ENCODE assay signal across 8 cellular contexts in genomic region chr21:38787461-38788274, GRCh38. TPM values are rescaled to one million over a fixed set of nuclear protein-coding genes. Genes with fewer than 3 reads are reported as not detected.
DNase-seq lines count a peak whose midpoint lies in the region; ATAC-seq, FAIRE-seq and TF ChIP-seq lines count a peak whose summit lies in the region.

No MANE protein-coding gene starts in this region.

- 41% methylated on average over 18 of the region's 19 CpGs for WGBS in SK-N-SH (ENCODE audit: low lambda C conversion rate)

- peak in 1 of 2 experiments; percentile 84; a peak in 1 of 4 replicates for TF ChIP-seq EP300 in SK-N-SH (IDR thresholded peaks at IDR 0.05; ENCODE audit: borderline replicate concordance in 1 of 2, low read depth in 1 of 2, low read length in 1 of 2)

- no peaks in the 10 kb centered on the region for H4K20me1 ChIP-seq in SK-N-SH (ENCODE audit: insufficient read depth)

- H3K27me3 ChIP-seq in SK-N-SH (ENCODE audit: insufficient read depth) (no peaks in the 10 kb centered on the region), right atrium auricular region (no peaks in the 10 kb centered on the region)

- H2AFZ ChIP-seq in SK-N-SH (ENCODE audit: low read depth): no peak overlapping the region; the same call in 1 of the 2 replicates

- H3K9me3 ChIP-seq in SK-N-SH (0 out of 2 replicates have a peak, but pooled peaks cover 7% of the 10 kb centered on the region), right atrium auricular region (peaks cover 0 to 7% of the 10 kb centered on the region in 2 donors)

- H3K4me3 ChIP-seq in SK-N-SH (ENCODE audit: low read depth in 2 of 2, low read length in 1 of 2) (no peak overlapping the region), right atrium auricular region (no peak overlapping the region)

- ATAC-seq in HG03520 (IDR thresholded peaks at IDR 0.05; ENCODE audit: unreplicated experiment): peak; percentile 46
- no peak for ATAC-seq in HG02642 (IDR thresholded peaks at IDR 0.05; ENCODE audit: poor library complexity, unreplicated experiment)

- H3K4me1 ChIP-seq in SK-N-SH (ENCODE audit: control insufficient read depth in 1 of 2, insufficient read depth in 2 of 2, low read depth in 1 of 2, low read length in 1 of 2) (peaks cover 7 to 8% of the 10 kb centered on the region in 2 experiments; a peak in 2 of 4 replicates), right atrium auricular region (no peaks in the 10 kb centered on the region)

- H3K27ac ChIP-seq in SK-N-SH (ENCODE audit: low read depth in 2 of 2, low read length in 1 of 2) (no peak overlapping the region), right atrium auricular region (no peak overlapping the region)

- H3F3A ChIP-seq in SK-N-SH (replicated peaks; ENCODE audit: insufficient read depth): no peaks in the 10 kb centered on the region

- TF ChIP-seq RAD21 in SK-N-SH (IDR thresholded peaks at IDR 0.05; ENCODE audit: low read length): no peak

- FAIRE-seq in D721Med (lab: Jason Lieb, UNC): no peak

- H3K79me2 ChIP-seq in SK-N-SH (ENCODE audit: insufficient read depth): no peaks in the 10 kb centered on the region

- TF ChIP-seq CTCF in SK-N-SH (IDR thresholded peaks at IDR 0.05) (no peak), D721Med (IDR thresholded peaks at IDR 0.05; ENCODE audit: insufficient read depth, missing control alignments) (no peak), right atrium auricular region (IDR thresholded peaks at IDR 0.05) (no peak)

- H3K36me3 ChIP-seq in SK-N-SH (replicated peaks in 1 of 2; ENCODE audit: control insufficient read depth in 1 of 2, insufficient read depth in 2 of 2, low read length in 1 of 2): no peaks in the 10 kb centered on the region
- H3K36me3 ChIP-seq in right atrium auricular region: no peaks in the 10 kb centered on the region

- DNase-seq in DMS 273 (lab: John Stamatoyannopoulos, UW; ENCODE audit: unreplicated experiment) (peak; percentile 87), SK-N-SH (no peak), left kidney (ENCODE audit: low read depth, low spot score) (peak; percentile 61), D721Med (ENCODE audit: insufficient read length, low spot score) (no peak), right atrium auricular region (ENCODE audit: low spot score) (no peak)
- DNase-seq in stimulated activated CD4-positive, alpha-beta T cell treated with anti-CD3 and anti-CD28 coated beads, Interleukin-2, amount 100 ng/mL, for 48 hours: no peak

- POLR2A ChIA-PET in SK-N-SH (lab: Yijun Ruan, JAX): no interaction called here

- H3K4me2 ChIP-seq in SK-N-SH: peak overlapping the region; percentile 34; the same call in 1 of the 2 replicates

- CTCF ChIA-PET in SK-N-SH (lab: Yijun Ruan, JAX): interaction anchor here (1.1 to 1.6 kb wide), 2 partner anchors 53 to 351 kb away, joined by 3 to 6 read pairs; no protein-coding TSS in a partner anchor

- H3K9me2 ChIP-seq in SK-N-SH: no peaks in the 10 kb centered on the region

- no peak overlapping the region for H3K9ac ChIP-seq in SK-N-SH

TF ChIP-seq in SK-N-SH, 30 proteins besides CTCF, POLR2A, EP300 and RAD21:
- TF ChIP-seq NFIC (IDR thresholded peaks at IDR 0.05; ENCODE audit: borderline replicate concordance) (peak; percentile 72), PBX3 (IDR thresholded peaks at IDR 0.05) (peak; percentile 61), RXRA (IDR thresholded peaks at IDR 0.05; ENCODE audit: borderline replicate concordance, low read depth) (peak; percentile 87), MEF2A (IDR thresholded peaks at IDR 0.05; ENCODE audit: borderline replicate concordance, low read depth) (peak; percentile 59; the same call in 1 of the 2 replicates), FOXM1 (IDR thresholded peaks at IDR 0.05; ENCODE audit: low read depth) (0 out of 2 replicates have a peak, but pooled peaks have one; percentile 26), JUND (IDR thresholded peaks at IDR 0.05) (peak; percentile 96), FOSL2 (IDR thresholded peaks at IDR 0.05; ENCODE audit: borderline replicate concordance, low read depth) (peak; percentile 97), SMC3 (IDR thresholded peaks at IDR 0.05; ENCODE audit: low read depth, low read length) (no peak), TCF12 (IDR thresholded peaks at IDR 0.05) (peak; percentile 94), RCOR1 (IDR thresholded peaks at IDR 0.05; ENCODE audit: low read length) (no peak), ZBTB33 (IDR thresholded peaks at IDR 0.05; ENCODE audit: borderline replicate concordance, low read depth) (0 out of 2 replicates have a peak, but pooled peaks have one; percentile 16), TEAD4 (IDR thresholded peaks at IDR 0.05; ENCODE audit: borderline replicate concordance, insufficient read depth) (0 out of 2 replicates have a peak, but pooled peaks have one; percentile 41), ELF1 (IDR thresholded peaks at IDR 0.05) (no peak), REST (IDR thresholded peaks at IDR 0.05; ENCODE audit: low read depth, low read length) (peak; percentile 42; the same call in 1 of the 2 replicates), MAX (IDR thresholded peaks at IDR 0.05; ENCODE audit: low read depth) (peak; percentile 64)
TF ChIP-seq in SK-N-SH: peak in this region for 12.

RNA-seq across cellular contexts. Expression of gene ETS2, which starts 18.1 kb away (rescaled TPM):
- polyA plus RNA-seq in SK-N-SH (2012; rRNA removed): 14.2 and 16.3 TPM in 2 replicates
- 11.4 and 13.6 TPM in 2 replicates for polyA plus RNA-seq in SK-N-SH (2012; cell fraction: cytosol; rRNA removed)
- polyA plus RNA-seq in SK-N-SH (2012; cell fraction: nucleus; rRNA removed): 26.5 and 30.4 TPM in 2 replicates
- 10 to 100 TPM; 31.4 to 37.2 TPM for total RNA-seq in right atrium auricular region

Comparison
In these comparisons a context has a peak if more than half of its experiments do, and no peak if none do; other contexts are left out.
1. DNase-seq: peak in DMS 273 (single experiment) and left kidney (single experiment); none in SK-N-SH (single experiment), D721Med (single experiment), stimulated activated CD4-positive, alpha-beta T cell treated with anti-CD3 and anti-CD28 coated beads, Interleukin-2, amount 100 ng/mL, for 48 hours (0 of 2) and right atrium auricular region (single experiment).